ENCODE assay signal across 7 cellular contexts in genomic region chr15:30196007-30196375, GRCh38.
DNase-seq lines count a peak whose midpoint lies in the region; ATAC-seq and TF ChIP-seq lines count a peak whose summit lies in the region.
"Not testable (repeated sequence)": the region's sequence is repeated elsewhere in the genome, so short reads cannot be mapped to it uniquely, and the experiment has no call there.

No MANE protein-coding gene starts in this region.

- peaks cover 32% of the 10 kb centered on the region for H3K27me3 ChIP-seq in GM23338 (ENCODE audit: insufficient read depth)
- not testable (repeated sequence) for H3K27me3 ChIP-seq in right cardiac atrium (ENCODE audit: control insufficient read depth, insufficient read depth); smooth muscle cell (ENCODE audit: low read depth)

- 2% methylated on average over 23 of the region's 32 CpGs for WGBS in right cardiac atrium
- 0% methylated on average over 7 of the region's 32 CpGs; no CpG with 5 or more reads in 1 of the 2 experiments for WGBS in mesodermal cell (ENCODE audit: insufficient coverage in 2 of 2), 2 experiments
- no CpG with 5 or more reads among the region's 32 CpGs for WGBS in smooth muscle cell (ENCODE audit: low lambda C conversion rate)

- CTCF ChIA-PET in T-cell (lab: Charles Lee) = not testable (repeated sequence)

- H4K20me1 ChIP-seq in GM23338 (replicated peaks; ENCODE audit: insufficient read depth); smooth muscle cell (ENCODE audit: low read depth): not testable (repeated sequence)

- intact Hi-C loops in right cardiac atrium (cut with DNase I) = not testable (repeated sequence)

- H3K4me2 ChIP-seq in GM23338 = peak overlapping the region; percentile 69
- H3K4me2 ChIP-seq in smooth muscle cell = peak overlapping the region; percentile 84

- H2AFZ ChIP-seq in GM23338 = not testable (repeated sequence)
- H2AFZ ChIP-seq in smooth muscle cell (ENCODE audit: low read depth) = peak overlapping the region; percentile 72

- H3K4me3 ChIP-seq in GM23338 (peak overlapping the region; percentile 58), right cardiac atrium (ENCODE audit: low read length) (peak overlapping the region; percentile 34), mesodermal cell (ENCODE audit: extremely low read depth, insufficient read depth, low read length, poor library complexity, severe bottlenecking) (peak overlapping the region; percentile 37), smooth muscle cell (peak overlapping the region; percentile 53)

- not testable (repeated sequence) for H3K4me1 Mint-ChIP-seq in GM23338, T-cell

- H3K9me3 ChIP-seq in right cardiac atrium (ENCODE audit: control insufficient read depth, low read length); mesodermal cell (ENCODE audit: control insufficient read depth, low read length); smooth muscle cell (replicated peaks; ENCODE audit: low read depth): not testable (repeated sequence)

- not testable (repeated sequence) for H3K9me3 Mint-ChIP-seq in GM23338, T-cell

- H3K27ac ChIP-seq in GM23338 (ENCODE audit: low read depth); right cardiac atrium (ENCODE audit: low read length); mesodermal cell (ENCODE audit: low read depth, low read length, severe bottlenecking); smooth muscle cell (ENCODE audit: low read depth): not testable (repeated sequence)

- not testable (repeated sequence) for H3K9me2 ChIP-seq in GM23338 (ENCODE audit: insufficient read depth)

- H3K79me2 ChIP-seq in GM23338 (replicated peaks; ENCODE audit: insufficient read depth); smooth muscle cell (ENCODE audit: low read depth): not testable (repeated sequence)

- peaks cover 12% of the 10 kb centered on the region for H3K27me3 Mint-ChIP-seq in GM23338 (ENCODE audit: insufficient read depth, low read depth, poor library complexity)
- not testable (repeated sequence) for H3K27me3 Mint-ChIP-seq in T-cell

- H3K36me3 Mint-ChIP-seq in GM23338 (ENCODE audit: low read depth); T-cell: not testable (repeated sequence)

- H3F3A ChIP-seq in GM23338 (replicated peaks; ENCODE audit: low read depth); smooth muscle cell (ENCODE audit: low read depth): not testable (repeated sequence)

- peak; percentile 62 for ATAC-seq in GM23338
- ATAC-seq in T-cell (replicated peaks in 1 of 4) = peak; percentile 50 to 62 (median 58)
- peak; percentile 65 to 81 for ATAC-seq in right cardiac atrium

- H3K4me3 Mint-ChIP-seq in GM23338, T-cell: not testable (repeated sequence)

- not testable (repeated sequence) for H3K27ac Mint-ChIP-seq in GM23338, T-cell

- H3K4me1 ChIP-seq in GM23338 (ENCODE audit: insufficient read depth); right cardiac atrium (ENCODE audit: control insufficient read depth, insufficient read depth, low read length); mesodermal cell (ENCODE audit: control insufficient read depth, insufficient read depth, low read length, poor library complexity, severe bottlenecking); smooth muscle cell (ENCODE audit: low read depth): not testable (repeated sequence)

- DNase-seq in GM23338 (ENCODE audit: low spot score) (peak; percentile 50), T-cell (peak in 27 of 34 experiments; percentile 10 to 54 (median 31)), right cardiac atrium (peak; percentile 24 to 56 (median 56))
- peak; percentile 59 for DNase-seq in activated T-cell treated with anti-CD3 and anti-CD28 coated beads, Interleukin-2, amount 50 U/mL, for 1 hour
- DNase-seq in central memory CD4-positive, alpha-beta T cell = peak; percentile 32
- not testable (repeated sequence) for DNase-seq in smooth muscle cell (lab: John Stamatoyannopoulos, UW; ENCODE audit: unreplicated experiment)

- H3K36me3 ChIP-seq in GM23338 (ENCODE audit: insufficient read depth); mesodermal cell (ENCODE audit: control insufficient read depth, insufficient read depth, low read length); smooth muscle cell (ENCODE audit: low read depth): not testable (repeated sequence)

- not testable (repeated sequence) for TF ChIP-seq CTCF in GM23338 (conservative IDR thresholded peaks at IDR 0.05; ENCODE audit: low read depth in 2 of 2); smooth muscle cell (IDR thresholded peaks at IDR 0.05; ENCODE audit: borderline replicate concordance, insufficient read depth, poor library complexity, severe bottlenecking)

- H3K9ac ChIP-seq in smooth muscle cell (ENCODE audit: low read depth) = not testable (repeated sequence)

- POLR2A ChIA-PET in T-cell (lab: Charles Lee) = not testable (repeated sequence)
